ENCODE assay signal across 17 cellular contexts in genomic region chr6:5389086-5389745, GRCh38.
A peak's percentile ranks its signal among the peaks of the same experiment; 100 is the strongest.
DNase-seq lines count a peak whose midpoint lies in the region; ATAC-seq and TF ChIP-seq lines count a peak whose summit lies in the region.
"Had no signal": no experiment of that assay in that cellular context is flagged by ENCODE, and none has a peak within 500 bp of the region (broad histone marks: within the 10 kb centered on the region; RNA-seq: fewer than 3 reads in every experiment).

No MANE protein-coding gene starts in this region.

- H3K9ac ChIP-seq in adipocyte (ENCODE audit: low read length) = no peak overlapping the region
- H3K9ac ChIP-seq: BLaER1 had no signal

- H3K36me3 Mint-ChIP-seq in memory B cell = peaks cover 4% of the 10 kb centered on the region
- H3K36me3 Mint-ChIP-seq: CD8-positive, alpha-beta memory T cell had no signal

- H3K27me3 ChIP-seq in adipocyte (replicated peaks; ENCODE audit: control insufficient read depth, insufficient read depth, low read length) = no peaks in the 10 kb centered on the region
- H3K27me3 ChIP-seq in dorsolateral prefrontal cortex = no peaks in the 10 kb centered on the region
- H3K27me3 ChIP-seq: BLaER1 had no signal

- no peaks in the 10 kb centered on the region for H3K9me3 ChIP-seq in adipocyte (ENCODE audit: control insufficient read depth, low read length)
- H3K9me3 ChIP-seq: BLaER1, Caco-2 had no signal

- intact Hi-C loops in dorsolateral prefrontal cortex (cut with DNase I) = no loop called here

- peaks cover 7% of the 10 kb centered on the region for H3K4me1 ChIP-seq in adipocyte (ENCODE audit: control insufficient read depth, insufficient read depth, low read length)
- H3K4me1 ChIP-seq: BLaER1, Caco-2 had no signal

- TF ChIP-seq CTCF in dorsolateral prefrontal cortex (IDR thresholded peaks at IDR 0.05 in 54 of 56, conservative IDR thresholded peaks at IDR 0.05 in 2 of 56; ENCODE audit: low read depth in 1 of 56, partially characterized antibody in 56 of 56) = no peak

- H3K4me3 Mint-ChIP-seq in memory B cell = no peak overlapping the region
- H3K4me3 Mint-ChIP-seq: CD8-positive, alpha-beta memory T cell; GM23338; H9 had no signal

- no peak overlapping the region for H3K27ac ChIP-seq in dorsolateral prefrontal cortex
- H3K27ac ChIP-seq: BLaER1 had no signal

- H3K36me3 ChIP-seq in adipocyte (ENCODE audit: control insufficient read depth, insufficient read depth, low read length, severe bottlenecking) = no peaks in the 10 kb centered on the region
- H3K36me3 ChIP-seq: BLaER1 had no signal

- peak overlapping the region; percentile 19 for H3K27ac Mint-ChIP-seq in memory B cell
- H3K27ac Mint-ChIP-seq: GM23338, H9 had no signal

- DNase-seq in AG20443 (ENCODE audit: low spot score) (peak; percentile 30), adipocyte (ENCODE audit: low read depth) (peak; percentile 7), memory B cell (ENCODE audit: low spot score in 2 of 2) (no peak), 8988T (no peak), Kasumi-1 (lab: John Stamatoyannopoulos, UW) (no peak), dorsolateral prefrontal cortex (no peak)
- no peak for DNase-seq in stimulated activated CD4-positive, alpha-beta T cell treated with anti-CD3 and anti-CD28 coated beads, Interleukin-1b, Interleukin-23, amount 100 ng/mL, for 48 hours
- DNase-seq: AML-193; Caco-2; CD8-positive, alpha-beta memory T cell; DND-41; GF-D8; H9; IMR-90; KBM-7 had no signal

- H3K4me3 ChIP-seq in adipocyte (ENCODE audit: low read length) (no peak overlapping the region), dorsolateral prefrontal cortex (no peak overlapping the region)
- H3K4me3 ChIP-seq: BLaER1, GM23338 had no signal

- no peaks in the 10 kb centered on the region for H3K9me3 Mint-ChIP-seq in memory B cell
- H3K9me3 Mint-ChIP-seq: CD8-positive, alpha-beta memory T cell; GM23338; H9 had no signal

- peaks cover 16% of the 10 kb centered on the region for H3K4me1 Mint-ChIP-seq in memory B cell
- H3K4me1 Mint-ChIP-seq: H9 had no signal

- H3K27me3 Mint-ChIP-seq in memory B cell = no peaks in the 10 kb centered on the region
- H3K27me3 Mint-ChIP-seq: CD8-positive, alpha-beta memory T cell had no signal

- ATAC-seq in memory B cell (ENCODE audit: low read depth) = no peak
- ATAC-seq: GM23338 had no signal

Comparison
In these comparisons a context has a peak if more than half of its experiments do, and no peak if none do; other contexts are left out.
1. DNase-seq: peak in AG20443 (single experiment) and adipocyte (single experiment); none in memory B cell (0 of 2), 8988T (single experiment), stimulated activated CD4-positive, alpha-beta T cell treated with anti-CD3 and anti-CD28 coated beads, Interleukin-1b, Interleukin-23, amount 100 ng/mL, for 48 hours (single experiment), Kasumi-1 (0 of 2) and dorsolateral prefrontal cortex (0 of 10).